In genomic region chr12:47190271-47190750, GRCh38 we compare ENCODE assay signal across 9 cellular contexts.
A peak's percentile ranks its signal among the peaks of the same experiment; 100 is the strongest.
DNase-seq lines count a peak whose midpoint lies in the region; ATAC-seq and TF ChIP-seq lines count a peak whose summit lies in the region.
"Had no signal": no experiment of that assay in that cellular context is flagged by ENCODE, and none has a peak within 500 bp of the region (broad histone marks: within the 10 kb centered on the region; RNA-seq: fewer than 3 reads in every experiment).

No MANE protein-coding gene starts in this region.

- H3K27me3 Mint-ChIP-seq in CD8-positive, alpha-beta memory T cell = peaks cover 0 to 2% of the 10 kb centered on the region in 2 donors
- H3K27me3 Mint-ChIP-seq in activated CD8-positive, alpha-beta T cell treated with anti-CD3 and anti-CD28 coated beads for 36 hours = no peaks in the 10 kb centered on the region

- H3K4me1 ChIP-seq in CD8-positive, alpha-beta memory T cell (ENCODE audit: insufficient read depth, low read length) = peaks cover 81% of the 10 kb centered on the region
- H3K4me1 ChIP-seq in mesenchymal stem cell (ENCODE audit: control insufficient read depth, insufficient read depth, low read depth, low read length) (peaks cover 13% of the 10 kb centered on the region), esophagus muscularis mucosa (peaks cover 0 to 16% (median 12%) of the 10 kb centered on the region in 4 donors)

- H3K36me3 ChIP-seq in CD8-positive, alpha-beta memory T cell (ENCODE audit: insufficient read depth, low read length) = no peaks in the 10 kb centered on the region
- H3K36me3 ChIP-seq in kidney epithelial cell (ENCODE audit: control insufficient read depth, insufficient read depth, low read length) (no peaks in the 10 kb centered on the region), mesenchymal stem cell (ENCODE audit: control insufficient read depth in 1 of 2, insufficient read depth in 2 of 2, low read depth in 1 of 2, low read length in 2 of 2) (no peaks in the 10 kb centered on the region), esophagus muscularis mucosa (no peaks in the 10 kb centered on the region)

- H2BK5ac ChIP-seq in mesenchymal stem cell (ENCODE audit: low read depth, low read length, poor library complexity, severe bottlenecking) = no peak overlapping the region

- peak overlapping the region in 1 of 2 experiments; percentile 16 for H3K4ac ChIP-seq in mesenchymal stem cell (ENCODE audit: low read depth in 1 of 2, low read length in 2 of 2)

- 64% methylated on average over 3 of the region's 3 CpGs for WGBS in mesenchymal stem cell
- WGBS in esophagus muscularis mucosa = 81% methylated on average over 3 of the region's 3 CpGs

- H3K9ac ChIP-seq in mesenchymal stem cell (ENCODE audit: low read length) = no peak overlapping the region

- H3K27me3 ChIP-seq in CD8-positive, alpha-beta memory T cell (ENCODE audit: insufficient read depth, low read length, poor library complexity, severe bottlenecking) = no peaks in the 10 kb centered on the region
- H3K27me3 ChIP-seq in kidney epithelial cell (ENCODE audit: control insufficient read depth, insufficient read depth, low read length) (no peaks in the 10 kb centered on the region), mesenchymal stem cell (ENCODE audit: control insufficient read depth in 1 of 2, insufficient read depth in 1 of 2, low read length in 2 of 2) (no peaks in the 10 kb centered on the region), esophagus muscularis mucosa (no peaks in the 10 kb centered on the region)

- DNase-seq in CD8-positive, alpha-beta memory T cell = no peak
- peak; percentile 62 for DNase-seq in activated CD8-positive, alpha-beta T cell treated with anti-CD3 and anti-CD28 coated beads for 36 hours
- DNase-seq in kidney epithelial cell (ENCODE audit: low read depth) (peak; percentile 57), mesenchymal stem cell (no peak), SW 1271 (lab: John Stamatoyannopoulos, UW) (no peak), esophagus muscularis mucosa (ENCODE audit: extremely low spot score) (no peak), NCI-H2107 (lab: John Stamatoyannopoulos, UW) (no peak)

- H3K9me3 ChIP-seq in CD8-positive, alpha-beta memory T cell (ENCODE audit: low read length) = no peaks in the 10 kb centered on the region
- H3K9me3 ChIP-seq in mesenchymal stem cell (ENCODE audit: control insufficient read depth, low read length) (no peaks in the 10 kb centered on the region), esophagus muscularis mucosa (no peaks in the 10 kb centered on the region)

- TF ChIP-seq EP300 in esophagus muscularis mucosa (IDR thresholded peaks at IDR 0.05) = no peak

- intact Hi-C loops in activated CD8-positive, alpha-beta T cell treated with anti-CD3 and anti-CD28 coated beads for 36 hours (cut with micrococcal nuclease) = loop anchor here (5.0 kb wide), 1 partner anchor 108 kb away; no protein-coding TSS in a partner anchor
- intact Hi-C loops in esophagus muscularis mucosa (cut with DNase I) = no loop called here

- H3K18ac ChIP-seq in mesenchymal stem cell (ENCODE audit: low read depth in 1 of 2, low read length in 2 of 2) = peak overlapping the region in 1 of 2 experiments; percentile 46

- peak; percentile 48 for ATAC-seq in HG02981 (IDR thresholded peaks at IDR 0.05; ENCODE audit: unreplicated experiment)
- peak; percentile 71 for ATAC-seq in activated CD8-positive, alpha-beta T cell treated with anti-CD3 and anti-CD28 coated beads for 36 hours

- H3K23ac ChIP-seq in mesenchymal stem cell (ENCODE audit: low read length in 2 of 2) = no peak overlapping the region

- H2BK120ac ChIP-seq in mesenchymal stem cell (ENCODE audit: low read depth, low read length) = no peak overlapping the region

- peak overlapping the region in 1 of 2 experiments; percentile 35 for H3K14ac ChIP-seq in mesenchymal stem cell (ENCODE audit: low read length in 2 of 2)

- H3K27ac ChIP-seq in CD8-positive, alpha-beta memory T cell (ENCODE audit: low read depth, low read length) = no peak overlapping the region
- H3K27ac ChIP-seq in mesenchymal stem cell (ENCODE audit: low read length, poor library complexity, severe bottlenecking) (no peak overlapping the region), esophagus muscularis mucosa (replicated peaks in 1 of 4) (no peak overlapping the region)
- H3K27ac ChIP-seq: SK-N-MC had no signal

- H3K27ac Mint-ChIP-seq in CD8-positive, alpha-beta memory T cell = peak overlapping the region; percentile 93 to 97 (median 96)
- peak overlapping the region; percentile 95 for H3K27ac Mint-ChIP-seq in activated CD8-positive, alpha-beta T cell treated with anti-CD3 and anti-CD28 coated beads for 36 hours

- TF ChIP-seq CTCF in activated CD8-positive, alpha-beta T cell treated with anti-CD3 and anti-CD28 coated beads for 36 hours (IDR thresholded peaks at IDR 0.05) = no peak
- no peak for TF ChIP-seq CTCF in kidney epithelial cell (IDR thresholded peaks at IDR 0.05; ENCODE audit: insufficient read depth, low read length, poor library complexity, severe bottlenecking)
- TF ChIP-seq CTCF in esophagus muscularis mucosa (IDR thresholded peaks at IDR 0.05) = no peak

- H4K91ac ChIP-seq in mesenchymal stem cell (ENCODE audit: low read length) = no peak overlapping the region

- H3K4me3 ChIP-seq in CD8-positive, alpha-beta memory T cell (ENCODE audit: low read length) = peak overlapping the region; percentile 11
- H3K4me3 ChIP-seq in kidney epithelial cell (ENCODE audit: low read depth, low read length) = no peak overlapping the region
- no peak overlapping the region for H3K4me3 ChIP-seq in mesenchymal stem cell (ENCODE audit: insufficient read depth in 1 of 2, low read depth in 1 of 2, low read length in 2 of 2)
- no peak overlapping the region for H3K4me3 ChIP-seq in esophagus muscularis mucosa
- H3K4me3 ChIP-seq: SK-N-MC had no signal

- TF ChIP-seq POLR2A in esophagus muscularis mucosa (IDR thresholded peaks at IDR 0.05; ENCODE audit: low read depth) = no peak

- no peaks in the 10 kb centered on the region for H3K79me1 ChIP-seq in mesenchymal stem cell (replicated peaks; ENCODE audit: low read length, poor library complexity, severe bottlenecking)

- no peaks in the 10 kb centered on the region for H3K9me3 Mint-ChIP-seq in CD8-positive, alpha-beta memory T cell
- no peaks in the 10 kb centered on the region for H3K9me3 Mint-ChIP-seq in activated CD8-positive, alpha-beta T cell treated with anti-CD3 and anti-CD28 coated beads for 36 hours

- no peak overlapping the region for H4K8ac ChIP-seq in mesenchymal stem cell (ENCODE audit: low read length)

- H2AFZ ChIP-seq in mesenchymal stem cell (ENCODE audit: low read depth, low read length) = no peak overlapping the region

- no peak overlapping the region for H2BK15ac ChIP-seq in mesenchymal stem cell (ENCODE audit: low read depth, poor library complexity, severe bottlenecking)

- H2AK5ac ChIP-seq in mesenchymal stem cell (ENCODE audit: low read length, severe bottlenecking) = no peak overlapping the region

- peaks cover 3 to 45% (median 13%) of the 10 kb centered on the region in 3 donors for H3K36me3 Mint-ChIP-seq in CD8-positive, alpha-beta memory T cell
- H3K36me3 Mint-ChIP-seq in activated CD8-positive, alpha-beta T cell treated with anti-CD3 and anti-CD28 coated beads for 36 hours (ENCODE audit: low read depth) = peaks cover 25% of the 10 kb centered on the region

- H2BK12ac ChIP-seq in mesenchymal stem cell (ENCODE audit: low read length in 2 of 2) = no peak overlapping the region

- H3K4me2 ChIP-seq in mesenchymal stem cell (ENCODE audit: low read length, poor library complexity, severe bottlenecking) = no peak overlapping the region

- H3K4me1 Mint-ChIP-seq in CD8-positive, alpha-beta memory T cell = peaks cover 78 to 92% (median 89%) of the 10 kb centered on the region in 3 donors
- peaks cover 84% of the 10 kb centered on the region for H3K4me1 Mint-ChIP-seq in activated CD8-positive, alpha-beta T cell treated with anti-CD3 and anti-CD28 coated beads for 36 hours (ENCODE audit: low read depth)

- CTCF ChIA-PET in CD8-positive, alpha-beta memory T cell (lab: Charles Lee) = interaction anchor here (3.3 to 4.8 kb wide), 2 partner anchors 111 to 207 kb away, joined by 10 to 24 read pairs; partner anchors contain the start of genes AMIGO2 and PCED1B
- CTCF ChIA-PET in activated CD8-positive, alpha-beta T cell treated with anti-CD3 and anti-CD28 coated beads for 36 hours (lab: Charles Lee) = interaction anchor here (0.8 to 3.0 kb wide), 4 partner anchors 17 to 207 kb away, joined by 3 to 8 read pairs (median 5); no protein-coding TSS in a partner anchor

- POLR2A ChIA-PET in CD8-positive, alpha-beta memory T cell (lab: Charles Lee) = no interaction called here
- POLR2A ChIA-PET in activated CD8-positive, alpha-beta T cell treated with anti-CD3 and anti-CD28 coated beads for 36 hours (lab: Charles Lee) = interaction anchor here (0.7 to 5.5 kb wide), 3 partner anchors 19 to 136 kb away, joined by 3 to 68 read pairs (median 3); no protein-coding TSS in a partner anchor

- H3K4me3 Mint-ChIP-seq in CD8-positive, alpha-beta memory T cell = peak overlapping the region; percentile 12 to 90 (median 59)
- peak overlapping the region; percentile 57 for H3K4me3 Mint-ChIP-seq in activated CD8-positive, alpha-beta T cell treated with anti-CD3 and anti-CD28 coated beads for 36 hours

Comparison
In these comparisons a context has a peak if more than half of its experiments do, and no peak if none do; other contexts are left out.
1. DNase-seq: peak in activated CD8-positive, alpha-beta T cell treated with anti-CD3 and anti-CD28 coated beads for 36 hours (single experiment) and kidney epithelial cell (single experiment); none in CD8-positive, alpha-beta memory T cell (0 of 5), mesenchymal stem cell (single experiment), SW 1271 (0 of 2), esophagus muscularis mucosa (single experiment) and NCI-H2107 (single experiment).